15 cellular contexts compared by ENCODE assay signal in genomic region chr10:76113952-76114351, GRCh38.
DNase-seq lines count a peak whose midpoint lies in the region; ATAC-seq lines count a peak whose summit lies in the region.
"Had no signal": no experiment of that assay in that cellular context is flagged by ENCODE, and none has a peak within 500 bp of the region (broad histone marks: within the 10 kb centered on the region; RNA-seq: fewer than 3 reads in every experiment).

No MANE protein-coding gene starts in this region.

- DNase-seq in ELF-1 (ENCODE audit: low read depth, low spot score) (peak; percentile 47), NCI-H1694 treated with DMSO at 0.1 percent for 48 hours (lab: John Stamatoyannopoulos, UW) (peak; percentile 19), neuronal stem cell (ENCODE audit: low spot score) (peak; percentile 32), T-helper 17 cell (no peak)
- DNase-seq in activated CD4-positive, alpha-beta T cell treated with anti-CD3 and anti-CD28 coated beads, Interleukin-2, amount 10 ng/mL, durations not matched to agents 7 days and 5 days, result no peak
- DNase-seq: activated naive CD8-positive, alpha-beta T cell treated with anti-CD3 and anti-CD28 coated beads, Interleukin-2, amount 10 ng/mL, durations not matched to agents 7 days and 5 days; CD4-positive, alpha-beta memory T cell; glutamatergic neuron; NCI-H187; RPMI8226; stimulated activated CD4-positive, alpha-beta T cell treated with anti-CD3 and anti-CD28 coated beads, Interleukin-4, amount 100 ng/mL, for 24 hours had no signal

- no peak overlapping the region for H4K91ac ChIP-seq in neuronal stem cell (ENCODE audit: low read depth, low read length, poor library complexity)

- no peak overlapping the region for H3K18ac ChIP-seq in neuronal stem cell (ENCODE audit: low read length)

- no peaks in the 10 kb centered on the region for H3K4me1 Mint-ChIP-seq in activated CD4-positive, alpha-beta T cell treated with anti-CD3 and anti-CD28 coated beads, Interleukin-2, amount 10 ng/mL, durations not matched to agents 7 days and 5 days
- H3K4me1 Mint-ChIP-seq in stimulated activated memory B cell treated with anti-CD40 and anti-IgM and Interleukin-4, amounts not matched to agents 10 μg/mL and 1 μg/mL and 100 μg/mL, for 72 hours, result no peaks in the 10 kb centered on the region
- no peaks in the 10 kb centered on the region for H3K4me1 Mint-ChIP-seq in T-helper 17 cell
- H3K4me1 Mint-ChIP-seq: activated naive CD8-positive, alpha-beta T cell treated with anti-CD3 and anti-CD28 coated beads, Interleukin-2, amount 10 ng/mL, durations not matched to agents 7 days and 5 days; CD4-positive, alpha-beta memory T cell had no signal

- no peak overlapping the region for H4K8ac ChIP-seq in neuronal stem cell (ENCODE audit: low read depth, low read length)

- H2BK120ac ChIP-seq in neuronal stem cell (ENCODE audit: low read depth, low read length), result no peak overlapping the region

- H3K4me1 ChIP-seq in endocrine pancreas (ENCODE audit: control insufficient read depth, insufficient read depth, low read length), result peaks cover 14% of the 10 kb centered on the region
- H3K4me1 ChIP-seq in neuronal stem cell (ENCODE audit: control insufficient read depth in 2 of 2, insufficient read depth in 1 of 2, low read depth in 1 of 2, low read length in 2 of 2), result peaks cover 11 to 29% of the 10 kb centered on the region in 2 donors

- H3K9ac ChIP-seq in endocrine pancreas (ENCODE audit: control insufficient read depth, insufficient read depth, low read length), result no peak overlapping the region
- H3K9ac ChIP-seq in neuronal stem cell (ENCODE audit: low read depth, low read length, poor library complexity), result no peak overlapping the region

- H3K4ac ChIP-seq in neuronal stem cell (ENCODE audit: low read length), result no peak overlapping the region

- H3K36me3 ChIP-seq in endocrine pancreas (ENCODE audit: control insufficient read depth, insufficient read depth, low read length) (no peaks in the 10 kb centered on the region), neuronal stem cell (replicated peaks in 1 of 2; ENCODE audit: control insufficient read depth in 2 of 2, insufficient read depth in 2 of 2, low read length in 2 of 2) (no peaks in the 10 kb centered on the region)

- no peak overlapping the region for H3K4me2 ChIP-seq in neuronal stem cell (ENCODE audit: insufficient read depth, low read length, poor library complexity, severe bottlenecking)

- no peak overlapping the region for H2BK5ac ChIP-seq in neuronal stem cell (ENCODE audit: low read length)

- H2AFZ ChIP-seq in neuronal stem cell (ENCODE audit: low read length), result peak overlapping the region; percentile 44

- ATAC-seq in stimulated activated memory B cell treated with anti-CD40 and anti-IgM and Interleukin-4, amounts not matched to agents 10 μg/mL and 1 μg/mL and 100 μg/mL, for 72 hours, result no peak
- ATAC-seq in T-helper 17 cell, result no peak

- CTCF ChIA-PET in activated CD4-positive, alpha-beta T cell treated with anti-CD3 and anti-CD28 coated beads, Interleukin-2, amount 10 ng/mL, durations not matched to agents 7 days and 5 days (lab: Charles Lee), result no interaction called here

- H3K36me3 Mint-ChIP-seq in activated CD4-positive, alpha-beta T cell treated with anti-CD3 and anti-CD28 coated beads, Interleukin-2, amount 10 ng/mL, durations not matched to agents 7 days and 5 days (ENCODE audit: low read depth), result no peaks in the 10 kb centered on the region
- H3K36me3 Mint-ChIP-seq in stimulated activated memory B cell treated with anti-CD40 and anti-IgM and Interleukin-4, amounts not matched to agents 10 μg/mL and 1 μg/mL and 100 μg/mL, for 72 hours, result no peaks in the 10 kb centered on the region
- no peaks in the 10 kb centered on the region for H3K36me3 Mint-ChIP-seq in T-helper 17 cell (ENCODE audit: low read depth)
- H3K36me3 Mint-ChIP-seq: activated naive CD8-positive, alpha-beta T cell treated with anti-CD3 and anti-CD28 coated beads, Interleukin-2, amount 10 ng/mL, durations not matched to agents 7 days and 5 days; CD4-positive, alpha-beta memory T cell had no signal

- H3K27ac ChIP-seq in neuronal stem cell (replicated peaks; ENCODE audit: low read length), result peak overlapping the region; percentile 30
- H3K27ac ChIP-seq: coronary artery had no signal

- H3K14ac ChIP-seq in neuronal stem cell (ENCODE audit: low read length), result no peak overlapping the region

- H3K27me3 Mint-ChIP-seq in activated CD4-positive, alpha-beta T cell treated with anti-CD3 and anti-CD28 coated beads, Interleukin-2, amount 10 ng/mL, durations not matched to agents 7 days and 5 days, result no peaks in the 10 kb centered on the region
- peaks cover 9% of the 10 kb centered on the region for H3K27me3 Mint-ChIP-seq in stimulated activated memory B cell treated with anti-CD40 and anti-IgM and Interleukin-4, amounts not matched to agents 10 μg/mL and 1 μg/mL and 100 μg/mL, for 72 hours
- H3K27me3 Mint-ChIP-seq in T-helper 17 cell, result peaks cover 5% of the 10 kb centered on the region
- H3K27me3 Mint-ChIP-seq: stimulated activated naive CD8-positive, alpha-beta T cell treated with anti-CD3 and anti-CD28 coated beads, Interleukin-15, Interleukin-2, amounts not matched to agents 100 ng/mL and 50 ng/mL, for 24 hours had no signal

- peaks cover 5% of the 10 kb centered on the region for H3K9me3 Mint-ChIP-seq in activated CD4-positive, alpha-beta T cell treated with anti-CD3 and anti-CD28 coated beads, Interleukin-2, amount 10 ng/mL, durations not matched to agents 7 days and 5 days
- H3K9me3 Mint-ChIP-seq in stimulated activated memory B cell treated with anti-CD40 and anti-IgM and Interleukin-4, amounts not matched to agents 10 μg/mL and 1 μg/mL and 100 μg/mL, for 72 hours, result peaks cover 4% of the 10 kb centered on the region

- H2AK5ac ChIP-seq in neuronal stem cell (ENCODE audit: low read depth, low read length), result no peak overlapping the region

- H2BK12ac ChIP-seq in neuronal stem cell (ENCODE audit: low read length), result no peak overlapping the region

- POLR2A ChIA-PET in activated CD4-positive, alpha-beta T cell treated with anti-CD3 and anti-CD28 coated beads, Interleukin-2, amount 10 ng/mL, durations not matched to agents 7 days and 5 days (lab: Charles Lee), result no interaction called here

- H3K27me3 ChIP-seq in endocrine pancreas (ENCODE audit: control insufficient read depth, insufficient read depth, low read length), result no peaks in the 10 kb centered on the region
- H3K27me3 ChIP-seq in neuronal stem cell (ENCODE audit: control insufficient read depth in 3 of 3, insufficient read depth in 3 of 3, low read depth in 1 of 3, low read length in 3 of 3), result peaks cover 0 to 7% (median 0%) of the 10 kb centered on the region in 3 experiments

- H3K4me3 ChIP-seq in endocrine pancreas (ENCODE audit: control insufficient read depth, insufficient read depth, low read length) (peak overlapping the region; percentile 5), neuronal stem cell (ENCODE audit: low read length in 2 of 2) (no peak overlapping the region)
- H3K4me3 ChIP-seq: coronary artery had no signal

- H3K27ac Mint-ChIP-seq in activated CD4-positive, alpha-beta T cell treated with anti-CD3 and anti-CD28 coated beads, Interleukin-2, amount 10 ng/mL, durations not matched to agents 7 days and 5 days, result no peak overlapping the region
- no peak overlapping the region for H3K27ac Mint-ChIP-seq in stimulated activated memory B cell treated with anti-CD40 and anti-IgM and Interleukin-4, amounts not matched to agents 10 μg/mL and 1 μg/mL and 100 μg/mL, for 72 hours
- no peak overlapping the region for H3K27ac Mint-ChIP-seq in T-helper 17 cell
- H3K27ac Mint-ChIP-seq: activated naive CD8-positive, alpha-beta T cell treated with anti-CD3 and anti-CD28 coated beads, Interleukin-2, amount 10 ng/mL, durations not matched to agents 7 days and 5 days; CD4-positive, alpha-beta memory T cell; stimulated activated naive CD8-positive, alpha-beta T cell treated with anti-CD3 and anti-CD28 coated beads, Interleukin-15, Interleukin-2, amounts not matched to agents 100 ng/mL and 50 ng/mL, for 24 hours had no signal

- no peak overlapping the region for H3K4me3 Mint-ChIP-seq in activated CD4-positive, alpha-beta T cell treated with anti-CD3 and anti-CD28 coated beads, Interleukin-2, amount 10 ng/mL, durations not matched to agents 7 days and 5 days
- no peak overlapping the region for H3K4me3 Mint-ChIP-seq in stimulated activated memory B cell treated with anti-CD40 and anti-IgM and Interleukin-4, amounts not matched to agents 10 μg/mL and 1 μg/mL and 100 μg/mL, for 72 hours
- no peak overlapping the region for H3K4me3 Mint-ChIP-seq in T-helper 17 cell
- H3K4me3 Mint-ChIP-seq: activated naive CD8-positive, alpha-beta T cell treated with anti-CD3 and anti-CD28 coated beads, Interleukin-2, amount 10 ng/mL, durations not matched to agents 7 days and 5 days; CD4-positive, alpha-beta memory T cell; stimulated activated naive CD8-positive, alpha-beta T cell treated with anti-CD3 and anti-CD28 coated beads, Interleukin-15, Interleukin-2, amounts not matched to agents 100 ng/mL and 50 ng/mL, for 24 hours had no signal

- H3K9me3 ChIP-seq in endocrine pancreas (ENCODE audit: control insufficient read depth, low read length) (no peaks in the 10 kb centered on the region), neuronal stem cell (replicated peaks in 1 of 2; ENCODE audit: control insufficient read depth in 2 of 2, insufficient read depth in 1 of 2, low read depth in 1 of 2, low read length in 2 of 2) (no peaks in the 10 kb centered on the region), T-helper 17 cell (ENCODE audit: control insufficient read depth, low read length, poor library complexity, severe bottlenecking) (no peaks in the 10 kb centered on the region)

- no peak overlapping the region for H2BK15ac ChIP-seq in neuronal stem cell (ENCODE audit: low read length)

- H3K23ac ChIP-seq in neuronal stem cell (ENCODE audit: low read depth, low read length, poor library complexity), result no peak overlapping the region

- no peaks in the 10 kb centered on the region for H3K79me1 ChIP-seq in neuronal stem cell (ENCODE audit: low read depth, low read length)

- no CpG with 5 or more reads among the region's 4 CpGs for WGBS in neuronal stem cell (ENCODE audit: extremely low coverage in 2 of 2, insufficient read length in 2 of 2, insufficient replicate concordance in 1 of 2), 2 donors

Comparison
In these comparisons a context has a peak if more than half of its experiments do, and no peak if none do; other contexts are left out.
1. DNase-seq: peak in ELF-1 (single experiment), NCI-H1694 treated with DMSO at 0.1 percent for 48 hours (single experiment) and neuronal stem cell (single experiment); none in activated CD4-positive, alpha-beta T cell treated with anti-CD3 and anti-CD28 coated beads, Interleukin-2, amount 10 ng/mL, durations not matched to agents 7 days and 5 days (single experiment) and T-helper 17 cell (0 of 3).